In genomic region chr6:41884957-41885356, GRCh38 we compare ENCODE assay signal across 8 cellular contexts.
"Had no signal": no experiment of that assay in that cellular context is flagged by ENCODE, and none has a peak within 500 bp of the region (broad histone marks: within the 10 kb centered on the region; RNA-seq: fewer than 3 reads in every experiment).

No MANE protein-coding gene starts in this region.

- H3K36me3 Mint-ChIP-seq: IgD-negative memory B cell had no signal

- H3K27ac ChIP-seq: HL-60, KMS-11 had no signal

- DNase-seq: IMR-90, KBM-7, KG1 had no signal

- H3K27me3 Mint-ChIP-seq: IgD-negative memory B cell had no signal

- H3K4me3 Mint-ChIP-seq: IgD-negative memory B cell had no signal

- H3K4me3 ChIP-seq: K562 had no signal

- H3K9me3 Mint-ChIP-seq: IgD-negative memory B cell had no signal

- ATAC-seq: HepG2, K562 had no signal
